Comparison of ENCODE assay signal across 1 cellular context in genomic region chr19:35213678-35214632, GRCh38.
TF ChIP-seq lines count a peak whose summit lies in the region.

No MANE protein-coding gene starts in this region.

TF ChIP-seq in H1, 55 proteins besides CTCF, POLR2A, EP300 and RAD21:
- TF ChIP-seq BCL11A (IDR thresholded peaks at IDR 0.05; ENCODE audit: low read depth in 2 of 2, low read length in 2 of 2) (no peak), NANOG (IDR thresholded peaks at IDR 0.05; ENCODE audit: insufficient read depth, low read depth, low read length, poor library complexity, severe bottlenecking) (no peak), TBP (IDR thresholded peaks at IDR 0.05; ENCODE audit: low read depth, low read length) (no peak), ZNF274 (IDR thresholded peaks at IDR 0.05; ENCODE audit: borderline replicate concordance, extremely low read depth, low read length) (no peak), TAF7 (optimal IDR thresholded peaks at IDR 0.05; ENCODE audit: borderline replicate concordance, low read depth, low read length) (no peak), SIN3A (conservative IDR thresholded peaks at IDR 0.05 in 1 of 2, IDR thresholded peaks at IDR 0.05 in 1 of 2; ENCODE audit: low read depth in 1 of 2, low read length in 2 of 2) (no peak), KDM4A (IDR thresholded peaks at IDR 0.05; ENCODE audit: low read depth, low read length, severe bottlenecking) (no peak), SP4 (IDR thresholded peaks at IDR 0.05; ENCODE audit: low read length) (no peak), HDAC2 (IDR thresholded peaks at IDR 0.05; ENCODE audit: borderline replicate concordance in 1 of 2, low read depth in 2 of 2, low read length in 2 of 2) (no peak), CTBP2 (IDR thresholded peaks at IDR 0.05; ENCODE audit: borderline replicate concordance, insufficient read depth, insufficient read length, low read length) (no peak), MAX (IDR thresholded peaks at IDR 0.05) (no peak), SIX5 (IDR thresholded peaks at IDR 0.05; ENCODE audit: low read depth, low read length) (no peak), EGR1 (IDR thresholded peaks at IDR 0.05; ENCODE audit: borderline replicate concordance, low read depth, low read length) (no peak)
